11 cellular contexts compared by ENCODE assay signal in the genomic region with DNA sequence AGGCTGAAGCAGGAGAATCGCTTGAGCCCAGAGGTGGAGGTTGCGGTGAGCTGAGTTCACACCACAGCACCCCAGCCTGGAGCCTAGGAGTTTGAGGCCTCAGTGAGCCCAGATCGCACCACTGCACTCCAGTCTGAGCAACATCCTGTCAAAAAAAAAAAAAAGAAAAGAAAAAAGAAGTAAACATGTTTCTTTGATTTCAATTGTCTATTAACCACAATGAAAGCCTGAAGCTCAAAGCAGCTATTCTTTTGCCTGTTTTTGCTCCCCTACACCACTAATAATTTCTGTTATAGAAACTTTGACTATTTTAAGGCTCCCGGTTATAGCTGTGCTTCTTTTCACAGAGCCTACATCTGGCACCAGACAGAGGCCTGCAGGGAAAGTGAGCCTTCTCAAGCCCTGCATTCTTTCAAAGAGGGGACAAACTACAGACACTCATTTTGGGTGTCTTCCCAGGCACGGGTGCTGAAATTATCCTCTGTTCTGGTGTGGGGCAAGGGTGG. TPM values are rescaled to one million over a fixed set of nuclear protein-coding genes. Genes with fewer than 3 reads are reported as not detected.
DNase-seq lines count a peak whose midpoint lies in the region; ATAC-seq, FAIRE-seq and TF ChIP-seq lines count a peak whose summit lies in the region.
"Had no signal": no experiment of that assay in that cellular context is flagged by ENCODE, and none has a peak within 500 bp of the region (broad histone marks: within the 10 kb centered on the region; RNA-seq: fewer than 3 reads in every experiment).

No MANE protein-coding gene starts in this region.

- H3K9me3 ChIP-seq in esophagus squamous epithelium (no peaks in the 10 kb centered on the region), spleen (no peaks in the 10 kb centered on the region), BE2C (no peaks in the 10 kb centered on the region)

- H3K4me3 Mint-ChIP-seq in activated CD8-positive, alpha-beta T cell treated with anti-CD3 and anti-CD28 coated beads for 36 hours = no peak overlapping the region

- H3K27ac Mint-ChIP-seq in activated CD8-positive, alpha-beta T cell treated with anti-CD3 and anti-CD28 coated beads for 36 hours = peak overlapping the region; percentile 79

- H3K9me3 Mint-ChIP-seq in activated CD8-positive, alpha-beta T cell treated with anti-CD3 and anti-CD28 coated beads for 36 hours = no peaks in the 10 kb centered on the region

- no peaks in the 10 kb centered on the region for H3K36me3 Mint-ChIP-seq in activated CD8-positive, alpha-beta T cell treated with anti-CD3 and anti-CD28 coated beads for 36 hours (ENCODE audit: low read depth)

- CTCF ChIA-PET in activated CD8-positive, alpha-beta T cell treated with anti-CD3 and anti-CD28 coated beads for 36 hours (lab: Charles Lee) = interaction anchor here (1.0 to 2.7 kb wide), 4 partner anchors 13 to 69 kb away, joined by 3 to 19 read pairs (median 10); no protein-coding TSS in a partner anchor

- DNase-seq in GM19239 (ENCODE audit: insufficient read length, low spot score) (no peak), esophagus squamous epithelium (lab: John Stamatoyannopoulos, UW) (no peak), spleen (peak; percentile 87), hippocampal formation (lab: John Stamatoyannopoulos, UW) (no peak), NCI-H1694 (lab: John Stamatoyannopoulos, UW) (no peak), C1 segment of cervical spinal cord (lab: John Stamatoyannopoulos, UW) (no peak), BE2C (no peak)
- DNase-seq in activated CD8-positive, alpha-beta T cell treated with anti-CD3 and anti-CD28 coated beads for 36 hours = peak; percentile 69

- H3K27me3 Mint-ChIP-seq in activated CD8-positive, alpha-beta T cell treated with anti-CD3 and anti-CD28 coated beads for 36 hours = no peaks in the 10 kb centered on the region

- no peak for TF ChIP-seq CTCF in activated CD8-positive, alpha-beta T cell treated with anti-CD3 and anti-CD28 coated beads for 36 hours (IDR thresholded peaks at IDR 0.05)
- no peak for TF ChIP-seq CTCF in esophagus squamous epithelium (IDR thresholded peaks at IDR 0.05)
- TF ChIP-seq CTCF in spleen (IDR thresholded peaks at IDR 0.05 in 8 of 11, conservative IDR thresholded peaks at IDR 0.05 in 3 of 11) = no peak
- no peak for TF ChIP-seq CTCF in BE2C (IDR thresholded peaks at IDR 0.05; ENCODE audit: low read depth, low read length)

- POLR2A ChIA-PET in activated CD8-positive, alpha-beta T cell treated with anti-CD3 and anti-CD28 coated beads for 36 hours (lab: Charles Lee) = interaction anchor here (1.2 kb wide), 1 partner anchor 80 kb away, joined by 4 read pairs; no protein-coding TSS in a partner anchor

- peak; percentile 72 for FAIRE-seq in GM19239 (lab: Jason Lieb, UNC)
- FAIRE-seq: G401.6, islet of Langerhans had no signal

- H3K4me3 ChIP-seq in esophagus squamous epithelium (no peak overlapping the region), spleen (no peak overlapping the region), BE2C (ENCODE audit: low read depth, low read length) (no peak overlapping the region)

- peaks cover 0 to 15% (median 7%) of the 10 kb centered on the region in 3 donors for H3K4me1 ChIP-seq in esophagus squamous epithelium
- peaks cover 4 to 44% (median 23%) of the 10 kb centered on the region in 6 donors for H3K4me1 ChIP-seq in spleen
- no peaks in the 10 kb centered on the region for H3K4me1 ChIP-seq in BE2C

- 59 to 65% methylated on average over 5 of the region's 5 CpGs for WGBS in esophagus squamous epithelium, 2 donors
- WGBS in spleen, 5 donors = 24 to 66% (median 50%) methylated on average over 5 of the region's 5 CpGs

- H3K27me3 ChIP-seq in esophagus squamous epithelium (no peaks in the 10 kb centered on the region), spleen (replicated peaks in 1 of 7) (no peaks in the 10 kb centered on the region), BE2C (no peaks in the 10 kb centered on the region)

- intact Hi-C loops in activated CD8-positive, alpha-beta T cell treated with anti-CD3 and anti-CD28 coated beads for 36 hours (cut with micrococcal nuclease) = no loop called here
- intact Hi-C loops in esophagus squamous epithelium (cut with DNase I) (no loop called here), spleen (cut with DNase I; ENCODE audit: low total_unique reads) (no loop called here)

- peak; percentile 84 for ATAC-seq in activated CD8-positive, alpha-beta T cell treated with anti-CD3 and anti-CD28 coated beads for 36 hours

- peaks cover 32% of the 10 kb centered on the region for H3K4me1 Mint-ChIP-seq in activated CD8-positive, alpha-beta T cell treated with anti-CD3 and anti-CD28 coated beads for 36 hours (ENCODE audit: low read depth)

- TF ChIP-seq POLR2A in esophagus squamous epithelium (IDR thresholded peaks at IDR 0.05) = no peak
- no peak for TF ChIP-seq POLR2A in spleen (IDR thresholded peaks at IDR 0.05)

- H3K36me3 ChIP-seq in esophagus squamous epithelium (no peaks in the 10 kb centered on the region), spleen (no peaks in the 10 kb centered on the region), BE2C (no peaks in the 10 kb centered on the region)

- H3K27ac ChIP-seq in esophagus squamous epithelium = peak overlapping the region; percentile 49 to 73 (median 52)
- H3K27ac ChIP-seq in spleen = peak overlapping the region; percentile 0 to 90 (median 74)

RNA-seq across cellular contexts. Expression of gene SLC52A1, which starts 14.1 kb away (rescaled TPM):
- total RNA-seq in activated CD8-positive, alpha-beta T cell treated with anti-CD3 and anti-CD28 coated beads for 36 hours = under 1 TPM; 0.13 to 0.14 TPM
- total RNA-seq in esophagus squamous epithelium = 1 to 10 TPM in 2 of 4 donors, under 1 TPM in 2; 0.26 to 1.4 (median 1.1) TPM
- total RNA-seq in spleen = 1 to 10 TPM in 1 of 7 donors, under 1 TPM in 6; 0.34 to 2.0 (median 0.72) TPM
- polyA plus RNA-seq in spleen = under 1 TPM; 0.06 to 0.19 (median 0.11) TPM
- 0.25 TPM for polyA plus RNA-seq in BE2C (2012; ENCODE audit: insufficient read depth, insufficient read length, low read depth)
- total RNA-seq: temporal lobe had no signal

RNA-seq across cellular contexts. Expression of gene ZFP3, which starts 28.9 kb away (rescaled TPM):
- total RNA-seq in activated CD8-positive, alpha-beta T cell treated with anti-CD3 and anti-CD28 coated beads for 36 hours = 1 to 10 TPM; 1.5 to 1.9 TPM
- 1 to 10 TPM; 1.4 to 6.1 (median 2.3) TPM for total RNA-seq in esophagus squamous epithelium
- total RNA-seq in spleen = 10 to 100 TPM in 2 of 7 donors, 1 to 10 TPM in 5; 6.4 to 10.4 (median 9.0) TPM
- polyA plus RNA-seq in spleen = 1 to 10 TPM; 2.8 to 3.6 (median 3.2) TPM
- polyA plus RNA-seq in BE2C (2012; ENCODE audit: insufficient read depth, insufficient read length, low read depth) = 4.4 TPM

RNA-seq across cellular contexts. Expression of gene KIF1C, which starts 51.6 kb away (rescaled TPM):
- 10 to 100 TPM; 35.7 to 37.4 TPM for total RNA-seq in activated CD8-positive, alpha-beta T cell treated with anti-CD3 and anti-CD28 coated beads for 36 hours
- 10 to 100 TPM; 66.9 to 93.3 (median 81.7) TPM for total RNA-seq in esophagus squamous epithelium
- 100 to 1,000 TPM in 2 of 7 donors, 10 to 100 TPM in 5; 47.5 to 141 (median 79.7) TPM for total RNA-seq in spleen
- 10 to 100 TPM; 11.9 to 41.4 (median 12.0) TPM for polyA plus RNA-seq in spleen
- polyA plus RNA-seq in BE2C (2012; ENCODE audit: insufficient read depth, insufficient read length, low read depth) = 6.8 TPM

RNA-seq across cellular contexts. Expression of gene INCA1, which starts 52.0 kb away (rescaled TPM):
- under 1 TPM in 1 of 2 experiments, not detected in 1; 0.63 TPM for total RNA-seq in activated CD8-positive, alpha-beta T cell treated with anti-CD3 and anti-CD28 coated beads for 36 hours
- total RNA-seq in esophagus squamous epithelium = 1 to 10 TPM in 1 of 4 donors, under 1 TPM in 1, not detected in 2; 0.31 to 1.1 TPM
- total RNA-seq in spleen = 1 to 10 TPM; 1.1 to 2.1 (median 1.6) TPM
- polyA plus RNA-seq in spleen = 1 to 10 TPM; 2.4 to 5.8 (median 3.2) TPM
- 0.45 TPM for polyA plus RNA-seq in BE2C (2012; ENCODE audit: insufficient read depth, insufficient read length, low read depth)

Comparison
In these comparisons a context has a peak if more than half of its experiments do, and no peak if none do; other contexts are left out.
1. DNase-seq: peak in activated CD8-positive, alpha-beta T cell treated with anti-CD3 and anti-CD28 coated beads for 36 hours (single experiment) and spleen (single experiment); none in GM19239 (single experiment), esophagus squamous epithelium (single experiment), hippocampal formation (0 of 2), NCI-H1694 (single experiment), C1 segment of cervical spinal cord (0 of 14) and BE2C (single experiment).